In the genomic region with DNA sequence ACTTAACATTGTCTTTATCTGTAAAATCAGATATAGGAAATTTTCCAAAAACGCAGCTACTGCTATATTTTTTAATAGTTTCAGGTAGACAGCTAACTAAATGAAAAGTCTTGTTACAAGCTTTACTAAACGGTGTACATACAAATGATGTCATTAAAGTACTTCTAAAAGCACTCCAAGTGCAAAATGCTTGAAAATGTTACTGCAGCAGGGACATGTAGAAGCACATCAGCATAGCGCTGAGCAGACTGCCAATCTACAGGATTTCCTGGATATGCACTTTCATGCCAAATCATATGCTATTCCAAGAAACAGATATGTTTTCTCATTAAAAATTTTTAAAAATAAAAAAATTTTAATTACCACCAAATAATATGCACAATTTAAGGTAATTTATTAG, we compare ENCODE assay signal across 24 cellular contexts.
"Had no signal": no experiment of that assay in that cellular context is flagged by ENCODE, and none has a peak within 500 bp of the region (broad histone marks: within the 10 kb centered on the region; RNA-seq: fewer than 3 reads in every experiment).

No MANE protein-coding gene starts in this region.

- DNase-seq: activated CD4-positive, alpha-beta T cell treated with anti-CD3 and anti-CD28 coated beads for 48 hours; activated CD4-positive, alpha-beta T cell treated with anti-CD3 and anti-CD28 coated beads, Interleukin-2, amount 50 U/mL, for 4 hours; activated CD4-positive, CD25-positive, alpha-beta regulatory T cell treated with anti-CD3 and anti-CD28 coated beads, Interleukin-2, amount 50 U/mL, for 72 hours; activated CD8-positive, alpha-beta memory T cell treated with anti-CD3 and anti-CD28 coated beads, Interleukin-2, amount 50 U/mL, for 48 hours; activated CD8-positive, alpha-beta T cell treated with anti-CD3 and anti-CD28 coated beads, Interleukin-2, amount 10 ng/mL, durations not matched to agents 7 days and 5 days; activated naive CD4-positive, alpha-beta T cell treated with anti-CD3 and anti-CD28 coated beads, Interleukin-2, amount 50 U/mL, for 16 hours; activated naive CD8-positive, alpha-beta T cell treated with anti-CD3 and anti-CD28 coated beads, Interleukin-2, amount 10 ng/mL, durations not matched to agents 7 days and 5 days; activated T-cell treated with anti-CD3 and anti-CD28 coated beads, Interleukin-2, amount 50 U/mL, for 1 hour; adrenal gland; anterior cingulate cortex; caudate nucleus; MM.1S; NCI-H1105; NCI-H1436; NCI-H187; NCI-H2081; NCI-H2171; NCI-H2227 treated with DMSO at 0.1 percent for 48 hours; NCI-H446 treated with DMSO at 0.1 percent for 48 hours; NCI-H524 treated with DMSO at 0.1 percent for 48 hours; NCI-H774; SIG-M5; T-helper 1 cell had no signal

- H3K27ac Mint-ChIP-seq: activated CD8-positive, alpha-beta T cell treated with anti-CD3 and anti-CD28 coated beads, Interleukin-2, amount 10 ng/mL, durations not matched to agents 7 days and 5 days; activated naive CD8-positive, alpha-beta T cell treated with anti-CD3 and anti-CD28 coated beads, Interleukin-2, amount 10 ng/mL, durations not matched to agents 7 days and 5 days had no signal

- H3K27me3 ChIP-seq: adrenal gland had no signal

- ATAC-seq: activated CD8-positive, alpha-beta T cell treated with anti-CD3 and anti-CD28 coated beads, Interleukin-2, amount 10 ng/mL, durations not matched to agents 7 days and 5 days had no signal

- H3K4me3 Mint-ChIP-seq: activated CD8-positive, alpha-beta T cell treated with anti-CD3 and anti-CD28 coated beads, Interleukin-2, amount 10 ng/mL, durations not matched to agents 7 days and 5 days; activated naive CD8-positive, alpha-beta T cell treated with anti-CD3 and anti-CD28 coated beads, Interleukin-2, amount 10 ng/mL, durations not matched to agents 7 days and 5 days had no signal

- H3K4me3 ChIP-seq: adrenal gland, SK-N-MC had no signal

- H3K9me3 ChIP-seq: adrenal gland had no signal

- H3K27me3 Mint-ChIP-seq: activated naive CD8-positive, alpha-beta T cell treated with anti-CD3 and anti-CD28 coated beads, Interleukin-2, amount 10 ng/mL, durations not matched to agents 7 days and 5 days had no signal

- H3K9me3 Mint-ChIP-seq: activated naive CD8-positive, alpha-beta T cell treated with anti-CD3 and anti-CD28 coated beads, Interleukin-2, amount 10 ng/mL, durations not matched to agents 7 days and 5 days had no signal

- H3K27ac ChIP-seq: adrenal gland, SK-N-MC had no signal
